Comparison of ENCODE assay signal across 10 cellular contexts in the genomic region with DNA sequence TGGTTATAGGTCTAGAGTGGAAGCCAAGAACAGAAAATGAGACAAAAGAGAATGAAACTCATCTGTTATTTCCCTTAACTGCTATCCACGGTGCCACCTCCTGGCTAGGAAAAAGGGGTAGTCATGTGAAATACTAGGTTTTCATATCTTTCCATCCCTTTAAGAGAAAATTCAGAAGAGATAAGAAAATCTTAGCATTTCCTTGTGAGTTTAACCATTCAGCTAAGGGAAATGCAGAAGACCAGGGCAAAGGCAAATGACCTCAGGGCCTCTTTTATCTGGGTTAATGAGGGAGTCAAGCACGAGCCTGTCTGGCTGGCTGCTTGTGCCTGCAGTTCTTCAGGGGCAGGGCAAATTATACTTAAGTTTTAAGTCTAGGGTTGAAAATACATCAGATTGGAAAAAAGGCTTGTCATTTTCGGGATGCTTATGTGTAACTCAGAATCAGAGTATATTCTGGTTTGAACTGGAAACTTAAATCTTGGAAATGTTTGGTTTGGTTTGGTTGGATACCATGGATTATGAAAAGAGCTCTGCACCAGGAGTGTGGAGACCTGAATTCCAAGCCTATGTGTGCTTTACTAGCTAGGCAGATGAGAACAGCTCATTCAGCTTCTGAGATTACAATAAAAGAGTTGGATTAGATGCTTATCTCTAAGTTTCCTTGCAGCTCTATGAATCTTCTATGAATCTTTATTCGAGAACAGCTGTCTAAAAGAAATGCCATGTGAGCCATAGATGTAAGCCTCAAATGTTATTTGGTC. TPM values are rescaled to one million over a fixed set of nuclear protein-coding genes. Genes with fewer than 3 reads are reported as not detected.
DNase-seq lines count a peak whose midpoint lies in the region; ATAC-seq and TF ChIP-seq lines count a peak whose summit lies in the region.
"Had no signal": no experiment of that assay in that cellular context is flagged by ENCODE, and none has a peak within 500 bp of the region (broad histone marks: within the 10 kb centered on the region; RNA-seq: fewer than 3 reads in every experiment).

No MANE protein-coding gene starts in this region.

- no peaks in the 10 kb centered on the region for H3K9me3 Mint-ChIP-seq in MCF 10A (ENCODE audit: unreplicated experiment)
- H3K9me3 Mint-ChIP-seq: activated naive CD8-positive, alpha-beta T cell treated with anti-CD3 and anti-CD28 coated beads, Interleukin-2, amount 10 ng/mL, durations not matched to agents 7 days and 5 days had no signal

- DNase-seq in MCF 10A (ENCODE audit: unreplicated experiment), result peak; percentile 21
- no peak for DNase-seq in breast epithelium (ENCODE audit: low spot score in 2 of 2)
- no peak for DNase-seq in SK-N-MC (ENCODE audit: low read depth, low spot score)
- DNase-seq in esophagus muscularis mucosa (ENCODE audit: extremely low spot score), result peak; percentile 19
- peak; percentile 21 for DNase-seq in testis
- DNase-seq in stimulated activated CD4-positive, alpha-beta T cell treated with anti-CD3 and anti-CD28 coated beads, Interleukin-4, amount 100 ng/mL, for 4 hours, result no peak
- DNase-seq: activated naive CD8-positive, alpha-beta T cell treated with anti-CD3 and anti-CD28 coated beads, Interleukin-2, amount 10 ng/mL, durations not matched to agents 7 days and 5 days; SJCRH30 had no signal

- 69% methylated on average over 4 of the region's 4 CpGs for WGBS in esophagus muscularis mucosa
- WGBS in testis, 2 donors, result 58 to 59% methylated on average over 4 of the region's 4 CpGs

- H3K27ac Mint-ChIP-seq in MCF 10A (ENCODE audit: low read depth, unreplicated experiment), result no peak overlapping the region

- H3K27ac ChIP-seq in breast epithelium (peak overlapping the region in 1 of 2 donors; percentile 40), SK-N-MC (0 out of 2 replicates have a peak overlapping the region, but pooled peaks have one; percentile 34), esophagus muscularis mucosa (replicated peaks in 1 of 4) (peak overlapping the region in 3 of 4 donors; percentile 2 to 40 (median 15)), testis (peak overlapping the region in 1 of 2 donors; percentile 47)
- H3K27ac ChIP-seq: SJCRH30 had no signal

- POLR2A ChIA-PET in MCF 10A (lab: Yijun Ruan, JAX), result interaction anchor here (0.7 to 2.6 kb wide), 5 partner anchors 17 to 87 kb away, joined by 3 to 12 read pairs (median 5); a partner anchor contains a TSS

- no peaks in the 10 kb centered on the region for H3K9me3 ChIP-seq in breast epithelium
- no peaks in the 10 kb centered on the region for H3K9me3 ChIP-seq in SK-N-MC (ENCODE audit: low read depth, low read length)
- no peaks in the 10 kb centered on the region for H3K9me3 ChIP-seq in esophagus muscularis mucosa
- H3K9me3 ChIP-seq in testis, result no peaks in the 10 kb centered on the region
- H3K9me3 ChIP-seq: SJCRH30 had no signal

- no peak overlapping the region for H3K4me3 Mint-ChIP-seq in MCF 10A (ENCODE audit: unreplicated experiment)
- H3K4me3 Mint-ChIP-seq: activated naive CD8-positive, alpha-beta T cell treated with anti-CD3 and anti-CD28 coated beads, Interleukin-2, amount 10 ng/mL, durations not matched to agents 7 days and 5 days had no signal

- ATAC-seq in GM18870 (IDR thresholded peaks at IDR 0.05; ENCODE audit: unreplicated experiment) (no peak), GM21528 (IDR thresholded peaks at IDR 0.05; ENCODE audit: low FRiP score, unreplicated experiment) (no peak)

- TF ChIP-seq POLR2A in breast epithelium (IDR thresholded peaks at IDR 0.05) (no peak), esophagus muscularis mucosa (IDR thresholded peaks at IDR 0.05; ENCODE audit: low read depth) (no peak), testis (IDR thresholded peaks at IDR 0.05) (no peak)

- no peaks in the 10 kb centered on the region for H3K36me3 Mint-ChIP-seq in MCF 10A (ENCODE audit: insufficient read depth, unreplicated experiment)

- no peak overlapping the region for H3K9ac ChIP-seq in SK-N-MC (ENCODE audit: insufficient read length)

- no peaks in the 10 kb centered on the region for H3K36me3 ChIP-seq in breast epithelium
- peaks cover 5% of the 10 kb centered on the region; the same call in 1 of the 2 replicates for H3K36me3 ChIP-seq in SK-N-MC (ENCODE audit: insufficient read depth, low read length)
- no peaks in the 10 kb centered on the region for H3K36me3 ChIP-seq in esophagus muscularis mucosa
- no peaks in the 10 kb centered on the region for H3K36me3 ChIP-seq in testis (ENCODE audit: low read depth, missing control alignments)
- H3K36me3 ChIP-seq: SJCRH30 had no signal

- TF ChIP-seq EP300 in esophagus muscularis mucosa (IDR thresholded peaks at IDR 0.05), result no peak

- CTCF ChIA-PET in MCF 10A (lab: Yijun Ruan, JAX), result interaction anchor here (0.6 to 1.6 kb wide), 7 partner anchors 9 to 345 kb away, joined by 3 to 6 read pairs (median 3); no protein-coding TSS in a partner anchor

- no TSS peak for BruUV-seq in MCF 10A (replicated peaks; lab: Mats Ljungman, UMichigan)

- intact Hi-C loops in MCF 10A (cut with micrococcal nuclease) (no loop called here), breast epithelium (cut with DNase I; ENCODE audit: low total_unique reads) (no loop called here), esophagus muscularis mucosa (cut with DNase I) (no loop called here), testis (cut with DNase I; ENCODE audit: low total_unique reads) (no loop called here)

- H3K27me3 Mint-ChIP-seq in MCF 10A (ENCODE audit: insufficient read depth, unreplicated experiment), result peaks cover 23% of the 10 kb centered on the region
- H3K27me3 Mint-ChIP-seq: activated naive CD8-positive, alpha-beta T cell treated with anti-CD3 and anti-CD28 coated beads, Interleukin-2, amount 10 ng/mL, durations not matched to agents 7 days and 5 days had no signal

- H3K4me1 ChIP-seq in breast epithelium, result peaks cover 0 to 5% of the 10 kb centered on the region in 2 donors
- peaks cover 22 to 83% (median 76%) of the 10 kb centered on the region in 4 donors for H3K4me1 ChIP-seq in esophagus muscularis mucosa
- peaks cover 6% of the 10 kb centered on the region for H3K4me1 ChIP-seq in testis
- H3K4me1 ChIP-seq: SJCRH30 had no signal

- peaks cover 10% of the 10 kb centered on the region for H3K4me1 Mint-ChIP-seq in MCF 10A (ENCODE audit: insufficient read depth, unreplicated experiment)

- H3K4me3 ChIP-seq in breast epithelium (no peak overlapping the region), SK-N-MC (no peak overlapping the region), esophagus muscularis mucosa (no peak overlapping the region), testis (no peak overlapping the region)
- H3K4me3 ChIP-seq: SJCRH30 had no signal

- TF ChIP-seq CTCF in MCF 10A (IDR thresholded peaks at IDR 0.05; ENCODE audit: unreplicated experiment), result no peak
- no peak for TF ChIP-seq CTCF in breast epithelium (IDR thresholded peaks at IDR 0.05)
- no peak for TF ChIP-seq CTCF in esophagus muscularis mucosa (IDR thresholded peaks at IDR 0.05)
- TF ChIP-seq CTCF in testis (IDR thresholded peaks at IDR 0.05), result no peak

- H3K27me3 ChIP-seq in breast epithelium (no peaks in the 10 kb centered on the region), esophagus muscularis mucosa (no peaks in the 10 kb centered on the region), testis (no peaks in the 10 kb centered on the region)
- H3K27me3 ChIP-seq: SJCRH30 had no signal

RNA-seq across cellular contexts. Expression of a gene that starts 19.9 kb away (rescaled TPM):
- 15.6 and 37.3 TPM in 2 replicates for total RNA-seq in MCF 10A (2022)
- total RNA-seq in breast epithelium, result 10 to 100 TPM; 11.7 to 44.2 (median 34.7) TPM
- total RNA-seq in esophagus muscularis mucosa, result 100 to 1,000 TPM; 493 to 813 (median 584) TPM
- 1 to 10 TPM; 2.4 to 4.0 TPM for total RNA-seq in testis
- polyA plus RNA-seq in testis (ENCODE audit: insufficient read depth, low read depth, low replicate concordance), result 12.4 TPM

Comparison
In these comparisons a context has a peak if more than half of its experiments do, and no peak if none do; other contexts are left out.
1. DNase-seq: peak in MCF 10A (single experiment), esophagus muscularis mucosa (single experiment) and testis (single experiment); none in breast epithelium (0 of 2), SK-N-MC (single experiment) and stimulated activated CD4-positive, alpha-beta T cell treated with anti-CD3 and anti-CD28 coated beads, Interleukin-4, amount 100 ng/mL, for 4 hours (0 of 2).
2. RNA of a gene that starts 19.9 kb away (total RNA-seq): 493 to 813 TPM in esophagus muscularis mucosa; 11.7 to 44.2 TPM in breast epithelium, 15.6 to 37.3 TPM in MCF 10A and 2.4 to 4.0 TPM in testis; every median in the first group is over 10 times any median in the second.